8 cellular contexts compared by ENCODE assay signal in genomic region chr10:132352462-132353308, GRCh38. TPM values are rescaled to one million over a fixed set of nuclear protein-coding genes. Genes with fewer than 3 reads are reported as not detected.
A peak's percentile ranks its signal among the peaks of the same experiment; 100 is the strongest.
DNase-seq lines count a peak whose midpoint lies in the region; ATAC-seq and TF ChIP-seq lines count a peak whose summit lies in the region.
"Not testable (repeated sequence)": the region's sequence is repeated elsewhere in the genome, so short reads cannot be mapped to it uniquely, and the experiment has no call there.

No MANE protein-coding gene starts in this region.

- ATAC-seq in HG03460 (IDR thresholded peaks at IDR 0.05; ENCODE audit: unreplicated experiment) (peak; percentile 68), Panc1 (peak; percentile 85), psoas muscle (peak; percentile 70 to 86 (median 78))
- ATAC-seq in central memory CD8-positive, alpha-beta T cell (replicated peaks; ENCODE audit: extremely low read depth, poor library complexity, severe bottlenecking), result not testable (repeated sequence)

- H3K27ac Mint-ChIP-seq in central memory CD8-positive, alpha-beta T cell (ENCODE audit: low read depth), result not testable (repeated sequence)

- not testable (repeated sequence) for H3K27me3 Mint-ChIP-seq in central memory CD8-positive, alpha-beta T cell

- not testable (repeated sequence) for BruUV-seq in Panc1 (replicated peaks; lab: Mats Ljungman, UMichigan)

- not testable (repeated sequence) for H3K9me3 ChIP-seq in Panc1 (ENCODE audit: control insufficient read depth, insufficient read depth, low read depth, low read length); psoas muscle; suprapubic skin

- intact Hi-C loops in Panc1 (cut with micrococcal nuclease; ENCODE audit: unreplicated experiment), result loop anchor here (1.0 kb wide), 1 partner anchor 129 kb away; no protein-coding TSS in a partner anchor
- intact Hi-C loops in psoas muscle (cut with DNase I), result loop anchor here in 1 of 2 donors (1.0 to 5.0 kb wide), 2 partner anchors 45 to 129 kb away; partner anchors contain the start of gene STK32C

- not testable (repeated sequence) for TF ChIP-seq POLR2A in suprapubic skin (IDR thresholded peaks at IDR 0.05)

- CTCF ChIA-PET in Panc1 (lab: Charles Lee), result not testable (repeated sequence)

- H3K27ac ChIP-seq in Panc1 (ENCODE audit: low read length); psoas muscle; suprapubic skin: not testable (repeated sequence)

- not testable (repeated sequence) for H3K36me3 Mint-ChIP-seq in central memory CD8-positive, alpha-beta T cell (ENCODE audit: insufficient read depth)

- POLR2A ChIA-PET in Panc1 (lab: Charles Lee), result not testable (repeated sequence)

- TF ChIP-seq EP300 in suprapubic skin (IDR thresholded peaks at IDR 0.05), result not testable (repeated sequence)

- not testable (repeated sequence) for H3K36me3 ChIP-seq in Panc1 (ENCODE audit: control insufficient read depth, insufficient read depth, low read length); psoas muscle (ENCODE audit: insufficient read depth in 1 of 2, low read depth in 1 of 2)
- H3K36me3 ChIP-seq in suprapubic skin, result peaks cover 13% of the 10 kb centered on the region

- H3K4me3 ChIP-seq in Panc1 (ENCODE audit: low read depth in 2 of 2, low read length in 2 of 2); psoas muscle; suprapubic skin: not testable (repeated sequence)

- H3K9me3 Mint-ChIP-seq in central memory CD8-positive, alpha-beta T cell, result not testable (repeated sequence)

- in situ Hi-C loops in Panc1 (cut with HindIII; ENCODE audit: low pct_unique_long_range_greater_than_20kb, low sequenced_read_pairs), result not testable (repeated sequence)

- not testable (repeated sequence) for H3K4me1 ChIP-seq in Panc1 (ENCODE audit: control insufficient read depth, insufficient read depth, low read length); psoas muscle; suprapubic skin

- peaks cover 10% of the 10 kb centered on the region for H3K4me1 Mint-ChIP-seq in central memory CD8-positive, alpha-beta T cell

- WGBS in psoas muscle, 3 donors, result 57 to 59% (median 58%) methylated on average over 22 to 33 of the region's 44 CpGs
- 64% methylated on average over 25 of the region's 44 CpGs for WGBS in suprapubic skin

- DNase-seq in Daoy (ENCODE audit: low read depth), result peak; percentile 64
- peak; percentile 33 for DNase-seq in Panc1 (ENCODE audit: low read depth, low spot score)
- DNase-seq in activated CD8-positive, alpha-beta memory T cell treated with anti-CD3 and anti-CD28 coated beads for 24 hours, result peak; percentile 93
- DNase-seq in central memory CD8-positive, alpha-beta T cell (ENCODE audit: low spot score in 2 of 2), result peak; percentile 56 to 70
- DNase-seq in hypothalamus (lab: John Stamatoyannopoulos, UW), result peak in 38 of 51 donors; percentile 5 to 83 (median 46)
- peak; percentile 76 to 86 for DNase-seq in psoas muscle
- peak; percentile 72 to 77 for DNase-seq in suprapubic skin (ENCODE audit: low spot score in 2 of 2)

- H3K27me3 ChIP-seq in Panc1 (ENCODE audit: control insufficient read depth, insufficient read depth, low read length); psoas muscle (ENCODE audit: insufficient read depth in 3 of 3, low read length in 2 of 3); suprapubic skin: not testable (repeated sequence)

- H3K4me3 Mint-ChIP-seq in central memory CD8-positive, alpha-beta T cell, result not testable (repeated sequence)

- TF ChIP-seq CTCF in Panc1 (IDR thresholded peaks at IDR 0.05) (peak; percentile 90), psoas muscle (IDR thresholded peaks at IDR 0.05) (peak; percentile 84), suprapubic skin (IDR thresholded peaks at IDR 0.05) (peak; percentile 50 to 74)

RNA-seq across cellular contexts. Expression of gene LRRC27, which starts 20.7 kb away (rescaled TPM):
- total RNA-seq in Daoy (2014; rRNA removed; shearing (Covaris generic)), result 4.6 and 8.9 TPM in 2 replicates
- total RNA-seq in Panc1 (2021; ENCODE audit: unreplicated experiment) (15.7 TPM), psoas muscle (1 to 10 TPM; 2.2 to 2.9 (median 2.4) TPM), suprapubic skin (10 to 100 TPM in 1 of 4 donors, 1 to 10 TPM in 3; 6.6 to 13.1 (median 7.1) TPM)
- polyA plus RNA-seq in Panc1 (2012; ENCODE audit: insufficient read length), result 15.9 TPM
- 1 to 10 TPM; 2.3 to 8.3 (median 4.3) TPM for polyA plus RNA-seq in psoas muscle

RNA-seq across cellular contexts. Expression of gene PWWP2B, which starts 44.3 kb away (rescaled TPM):
- total RNA-seq in Daoy (2014; rRNA removed; shearing (Covaris generic)), result 6.7 and 9.5 TPM in 2 replicates
- total RNA-seq in Panc1 (2021; ENCODE audit: unreplicated experiment) (51.6 TPM), psoas muscle (10 to 100 TPM; 14.5 to 25.0 (median 21.9) TPM), suprapubic skin (10 to 100 TPM; 15.2 to 19.4 (median 18.3) TPM)
- polyA plus RNA-seq in Panc1 (2012; ENCODE audit: insufficient read length), result 56.2 TPM
- 10 to 100 TPM; 18.6 to 35.2 (median 23.4) TPM for polyA plus RNA-seq in psoas muscle

RNA-seq across cellular contexts. Expression of gene STK32C, which starts 44.9 kb away (rescaled TPM):
- 6.4 and 9.3 TPM in 2 replicates for total RNA-seq in Daoy (2014; rRNA removed; shearing (Covaris generic))
- total RNA-seq in Panc1 (2021; ENCODE audit: unreplicated experiment) (53.7 TPM), psoas muscle (1 to 10 TPM; 5.6 to 7.0 (median 6.1) TPM), suprapubic skin (1 to 10 TPM; 1.3 to 5.6 (median 4.7) TPM)
- 74.8 TPM for polyA plus RNA-seq in Panc1 (2012; ENCODE audit: insufficient read length)
- polyA plus RNA-seq in psoas muscle, result 10 to 100 TPM in 1 of 3 donors, 1 to 10 TPM in 2; 3.6 to 11.7 (median 8.1) TPM

Comparison
In these comparisons a context has a peak if more than half of its experiments do, and no peak if none do; other contexts are left out.
1. DNase-seq: peak in every context shown above with its lines; median percentile 93 in activated CD8-positive, alpha-beta memory T cell treated with anti-CD3 and anti-CD28 coated beads for 24 hours; 81 in psoas muscle; 74 in suprapubic skin; 64 in Daoy; 63 in central memory CD8-positive, alpha-beta T cell; 46 in hypothalamus; 33 in Panc1.